Comparison of ENCODE assay signal across 13 cellular contexts in genomic region chr1:201602413-201603265, GRCh38.
A peak's percentile ranks its signal among the peaks of the same experiment; 100 is the strongest.
DNase-seq lines count a peak whose midpoint lies in the region; ATAC-seq, FAIRE-seq and TF ChIP-seq lines count a peak whose summit lies in the region.
"Had no signal": no experiment of that assay in that cellular context is flagged by ENCODE, and none has a peak within 500 bp of the region (broad histone marks: within the 10 kb centered on the region; RNA-seq: fewer than 3 reads in every experiment).

No MANE protein-coding gene starts in this region.

- no peak for FAIRE-seq in GM12892 (lab: Jason Lieb, UNC)
- FAIRE-seq: small intestine had no signal

- peaks cover 55% of the 10 kb centered on the region for H3K4me1 Mint-ChIP-seq in osteocyte (ENCODE audit: unreplicated experiment)
- no peaks in the 10 kb centered on the region for H3K4me1 Mint-ChIP-seq in stimulated activated memory B cell treated with anti-CD40 and anti-IgM and Interleukin-4, amounts not matched to agents 10 μg/mL and 1 μg/mL and 100 μg/mL, for 72 hours
- H3K4me1 Mint-ChIP-seq in activated T-cell treated with anti-CD3 and anti-CD28 coated beads, Interleukin-2, amount 50 U/mL, for 24 hours (ENCODE audit: low read depth): no peaks in the 10 kb centered on the region

- CTCF ChIA-PET in Panc1 (lab: Charles Lee): interaction anchor here (0.6 to 0.9 kb wide), 5 partner anchors 16 to 1565 kb away, joined by 3 to 5 read pairs (median 3); no protein-coding TSS in a partner anchor

- no peaks in the 10 kb centered on the region for H3K4me1 ChIP-seq in Panc1 (ENCODE audit: control insufficient read depth, insufficient read depth, low read length)

- POLR2A ChIA-PET in Panc1 (lab: Charles Lee): interaction anchor here (0.6 kb wide), 3 partner anchors 39 to 111 kb away, joined by 3 to 4 read pairs (median 3); no protein-coding TSS in a partner anchor

- H3K27me3 Mint-ChIP-seq in osteocyte (ENCODE audit: unreplicated experiment): no peaks in the 10 kb centered on the region
- H3K27me3 Mint-ChIP-seq in stimulated activated memory B cell treated with anti-CD40 and anti-IgM and Interleukin-4, amounts not matched to agents 10 μg/mL and 1 μg/mL and 100 μg/mL, for 72 hours: peaks cover under 1% of the 10 kb centered on the region
- no peaks in the 10 kb centered on the region for H3K27me3 Mint-ChIP-seq in activated T-cell treated with anti-CD3 and anti-CD28 coated beads, Interleukin-2, amount 50 U/mL, for 24 hours

- no peak overlapping the region for H3K4me3 ChIP-seq in Panc1 (ENCODE audit: low read depth in 2 of 2, low read length in 2 of 2)

- peak; percentile 70; the same call in 1 of the 2 replicates for ATAC-seq in Panc1
- ATAC-seq in esophagus mucosa: peak; percentile 60
- ATAC-seq in GM18909 (IDR thresholded peaks at IDR 0.05; ENCODE audit: poor library complexity, unreplicated experiment): no peak
- ATAC-seq in stimulated activated memory B cell treated with anti-CD40 and anti-IgM and Interleukin-4, amounts not matched to agents 10 μg/mL and 1 μg/mL and 100 μg/mL, for 72 hours: no peak

- H3K4me3 Mint-ChIP-seq in osteocyte (ENCODE audit: unreplicated experiment): peak overlapping the region; percentile 32
- no peak overlapping the region for H3K4me3 Mint-ChIP-seq in stimulated activated memory B cell treated with anti-CD40 and anti-IgM and Interleukin-4, amounts not matched to agents 10 μg/mL and 1 μg/mL and 100 μg/mL, for 72 hours
- no peak overlapping the region for H3K4me3 Mint-ChIP-seq in activated T-cell treated with anti-CD3 and anti-CD28 coated beads, Interleukin-2, amount 50 U/mL, for 24 hours

- no peaks in the 10 kb centered on the region for H3K9me3 Mint-ChIP-seq in osteocyte (ENCODE audit: unreplicated experiment)
- no peaks in the 10 kb centered on the region for H3K9me3 Mint-ChIP-seq in stimulated activated memory B cell treated with anti-CD40 and anti-IgM and Interleukin-4, amounts not matched to agents 10 μg/mL and 1 μg/mL and 100 μg/mL, for 72 hours
- no peaks in the 10 kb centered on the region for H3K9me3 Mint-ChIP-seq in activated T-cell treated with anti-CD3 and anti-CD28 coated beads, Interleukin-2, amount 50 U/mL, for 24 hours

- no peak for TF ChIP-seq POLR2A in GM12892 (IDR thresholded peaks at IDR 0.05; ENCODE audit: low read depth, low read length)

- H3K9me3 ChIP-seq in Panc1 (ENCODE audit: control insufficient read depth, insufficient read depth, low read depth, low read length): no peaks in the 10 kb centered on the region

- peak; percentile 57 for DNase-seq in COLO829 (ENCODE audit: low spot score)
- peak; percentile 35 for DNase-seq in Panc1 (ENCODE audit: low read depth, low spot score)
- DNase-seq in osteocyte (ENCODE audit: extremely low spot score, unreplicated experiment): no peak
- no peak for DNase-seq in GM12892 (ENCODE audit: insufficient read length)
- DNase-seq in activated T-cell treated with anti-CD3 and anti-CD28 coated beads, Interleukin-2, amount 50 U/mL, for 24 hours: no peak
- DNase-seq: cerebellar nuclear complex, DMS79, MV-4-11, OCI-M1 had no signal

- H3K36me3 ChIP-seq in Panc1 (ENCODE audit: control insufficient read depth, insufficient read depth, low read length): no peaks in the 10 kb centered on the region

- in situ Hi-C loops in Panc1 (cut with HindIII; ENCODE audit: low pct_unique_long_range_greater_than_20kb, low sequenced_read_pairs): no loop called here

- H3K27ac ChIP-seq in Panc1 (ENCODE audit: low read length): no peak overlapping the region

- H3K27ac Mint-ChIP-seq in osteocyte (ENCODE audit: unreplicated experiment): peak overlapping the region; percentile 89
- H3K27ac Mint-ChIP-seq in stimulated activated memory B cell treated with anti-CD40 and anti-IgM and Interleukin-4, amounts not matched to agents 10 μg/mL and 1 μg/mL and 100 μg/mL, for 72 hours: no peak overlapping the region
- no peak overlapping the region for H3K27ac Mint-ChIP-seq in activated T-cell treated with anti-CD3 and anti-CD28 coated beads, Interleukin-2, amount 50 U/mL, for 24 hours

- no peaks in the 10 kb centered on the region for H3K27me3 ChIP-seq in Panc1 (ENCODE audit: control insufficient read depth, insufficient read depth, low read length)

- intact Hi-C loops in Panc1 (cut with micrococcal nuclease; ENCODE audit: unreplicated experiment): no loop called here

- no TSS peak for BruUV-seq in Panc1 (replicated peaks; lab: Mats Ljungman, UMichigan)

- TF ChIP-seq CTCF in Panc1 (IDR thresholded peaks at IDR 0.05) (no peak), osteocyte (IDR thresholded peaks at IDR 0.05) (no peak)

- no peaks in the 10 kb centered on the region for H3K36me3 Mint-ChIP-seq in osteocyte (ENCODE audit: unreplicated experiment)
- no peaks in the 10 kb centered on the region for H3K36me3 Mint-ChIP-seq in stimulated activated memory B cell treated with anti-CD40 and anti-IgM and Interleukin-4, amounts not matched to agents 10 μg/mL and 1 μg/mL and 100 μg/mL, for 72 hours
- no peaks in the 10 kb centered on the region for H3K36me3 Mint-ChIP-seq in activated T-cell treated with anti-CD3 and anti-CD28 coated beads, Interleukin-2, amount 50 U/mL, for 24 hours (ENCODE audit: low read depth)

Comparison
In these comparisons a context has a peak if more than half of its experiments do, and no peak if none do; other contexts are left out.
1. DNase-seq: peak in COLO829 (single experiment) and Panc1 (single experiment); none in osteocyte (single experiment), GM12892 (single experiment) and activated T-cell treated with anti-CD3 and anti-CD28 coated beads, Interleukin-2, amount 50 U/mL, for 24 hours (single experiment).
2. ATAC-seq: peak in Panc1 (single experiment) and esophagus mucosa (single experiment); none in GM18909 (single experiment) and stimulated activated memory B cell treated with anti-CD40 and anti-IgM and Interleukin-4, amounts not matched to agents 10 μg/mL and 1 μg/mL and 100 μg/mL, for 72 hours (single experiment).